Comparison of ENCODE assay signal across 26 cellular contexts in genomic region chr11:91560434-91560833, GRCh38.
"Had no signal": no experiment of that assay in that cellular context is flagged by ENCODE, and none has a peak within 500 bp of the region (broad histone marks: within the 10 kb centered on the region; RNA-seq: fewer than 3 reads in every experiment).

No MANE protein-coding gene starts in this region.

- H3K9me3 ChIP-seq: esophagus muscularis mucosa, gastroesophageal sphincter, lower lobe of right lung had no signal

- H3K27me3 ChIP-seq: dorsolateral prefrontal cortex, esophagus muscularis mucosa, foreskin keratinocyte, gastroesophageal sphincter, heart left ventricle, hepatocyte had no signal

- H2AFZ ChIP-seq: hepatocyte had no signal

- H3K36me3 ChIP-seq: esophagus muscularis mucosa, gastroesophageal sphincter, heart left ventricle, left ventricle myocardium inferior, lower lobe of right lung had no signal

- H3K4me1 Mint-ChIP-seq: immature natural killer cell; mesothelial cell of epicardium; naive B cell; naive thymus-derived CD8-positive, alpha-beta T cell had no signal

- H3K27ac ChIP-seq: coronary artery, dorsolateral prefrontal cortex, esophagus muscularis mucosa, foreskin keratinocyte, gastroesophageal sphincter, heart left ventricle, hepatocyte, left ventricle myocardium inferior, lower lobe of right lung had no signal

- H3K4me1 ChIP-seq: esophagus muscularis mucosa, foreskin keratinocyte, gastroesophageal sphincter, heart left ventricle, left ventricle myocardium inferior, lower lobe of right lung had no signal

- H3K27ac Mint-ChIP-seq: immature natural killer cell; mesothelial cell of epicardium; naive B cell; naive thymus-derived CD8-positive, alpha-beta T cell had no signal

- H3K4me3 Mint-ChIP-seq: immature natural killer cell; mesothelial cell of epicardium; naive B cell; naive thymus-derived CD8-positive, alpha-beta T cell had no signal

- H3K79me2 ChIP-seq: hepatocyte had no signal

- H3K36me3 Mint-ChIP-seq: mesothelial cell of epicardium, naive B cell had no signal

- ATAC-seq: foreskin keratinocyte; gastroesophageal sphincter; heart left ventricle; left colon; left lobe of liver; lower lobe of right lung; mucosa of descending colon; naive thymus-derived CD8-positive, alpha-beta T cell had no signal

- FAIRE-seq: endothelial cell of umbilical vein, frontal cortex, kidney had no signal

- H3K4me3 ChIP-seq: coronary artery, dorsolateral prefrontal cortex, esophagus muscularis mucosa, gastroesophageal sphincter, heart left ventricle, hepatocyte, left ventricle myocardium inferior, lower lobe of right lung, mucosa of descending colon had no signal

- H3K4me2 ChIP-seq: hepatocyte had no signal

- H3K27me3 Mint-ChIP-seq: naive B cell; naive thymus-derived CD8-positive, alpha-beta T cell had no signal

- DNase-seq: dermis blood vessel endothelial cell; dorsolateral prefrontal cortex; effector CD4-positive, alpha-beta T cell; effector memory CD4-positive, alpha-beta T cell; foreskin keratinocyte; heart left ventricle; hypothalamus; immature natural killer cell; islet precursor cell; kidney; kidney glomerular epithelial cell; left colon; left ventricle myocardium inferior; lower lobe of right lung; mesenchymal stem cell; mucosa of descending colon; naive B cell; naive thymus-derived CD8-positive, alpha-beta T cell had no signal
